Comparison of ENCODE assay signal across 23 cellular contexts in the genomic region with DNA sequence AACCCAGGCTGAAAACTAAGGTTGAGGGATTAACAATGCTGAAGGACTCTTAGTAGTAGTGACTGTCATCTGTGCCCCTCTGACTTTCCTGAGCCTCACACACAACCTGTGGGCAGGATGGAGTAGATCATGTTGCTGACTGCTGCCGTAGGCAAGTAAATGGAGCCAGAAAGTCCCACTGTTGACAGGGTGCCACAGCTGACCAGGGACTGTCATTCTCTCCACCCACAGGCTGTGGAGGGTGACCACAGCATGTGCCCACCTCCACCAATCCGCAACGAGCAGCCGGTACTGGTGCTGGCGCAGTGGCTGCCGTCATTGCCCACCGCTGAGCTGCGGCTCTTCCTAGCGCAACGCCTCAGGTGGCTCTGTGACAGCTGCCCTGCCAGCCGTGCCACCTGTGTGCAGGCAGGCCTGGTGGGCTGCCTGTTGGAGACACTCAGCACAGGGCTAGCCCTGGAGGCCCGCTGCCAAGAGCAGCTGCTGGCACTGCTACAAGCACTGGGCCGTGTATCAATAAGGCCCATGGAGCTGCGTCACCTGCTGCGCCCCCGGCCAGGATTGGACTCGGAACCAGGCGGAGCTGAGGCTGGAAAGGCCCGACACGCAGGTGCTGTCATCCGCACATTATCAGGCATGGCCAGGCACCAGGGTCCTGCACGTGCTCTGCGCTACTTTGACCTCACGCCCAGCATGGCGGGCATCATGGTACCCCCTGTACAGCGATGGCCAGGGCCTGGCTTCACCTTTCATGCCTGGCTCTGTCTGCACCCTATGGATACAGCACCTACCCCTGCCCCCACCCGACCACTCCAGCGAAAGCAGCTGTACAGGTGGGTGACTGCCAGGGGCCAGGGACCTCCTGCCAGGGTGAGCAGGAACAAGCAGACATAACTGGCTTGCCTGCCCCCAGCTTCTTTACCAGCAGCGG. TPM values are rescaled to one million over a fixed set of nuclear protein-coding genes. Genes with fewer than 3 reads are reported as not detected.
DNase-seq lines count a peak whose midpoint lies in the region; ATAC-seq lines count a peak whose summit lies in the region.
"Had no signal": no experiment of that assay in that cellular context is flagged by ENCODE, and none has a peak within 500 bp of the region (broad histone marks: within the 10 kb centered on the region; RNA-seq: fewer than 3 reads in every experiment).

No MANE protein-coding gene starts in this region.

- intact Hi-C loops in right cardiac atrium (cut with DNase I) (loop anchor here in 3 of 4 donors (5.0 kb wide), 1 partner anchor 73 kb away; no protein-coding TSS in a partner anchor), left ventricle myocardium superior (cut with micrococcal nuclease) (loop anchor here (5.0 kb wide), 1 partner anchor 68 kb away; no protein-coding TSS in a partner anchor)

- H3K36me3 ChIP-seq in SJCRH30, result no peaks in the 10 kb centered on the region

- H3K4me3 ChIP-seq in right cardiac atrium (ENCODE audit: low read length) (no peak overlapping the region), SJCRH30 (no peak overlapping the region)
- H3K4me3 ChIP-seq: GM23338, PC-9, tibial nerve had no signal

- DNase-seq in right cardiac atrium (peak in 2 of 3 donors; percentile 47 to 54), left ventricle myocardium superior (no peak), SJCRH30 (peak; percentile 64 to 73), myocyte (ENCODE audit: low read depth) (peak; percentile 80), NCI-H446 (lab: John Stamatoyannopoulos, UW) (no peak), NCI-H446 treated with DMSO at 0.1 percent for 48 hours (lab: John Stamatoyannopoulos, UW) (no peak)
- DNase-seq: activated CD4-positive, alpha-beta T cell treated with anti-CD3 and anti-CD28 coated beads for 4 hours; activated T-cell treated with anti-CD3 and anti-CD28 coated beads, Interleukin-2, amount 50 U/mL, for 4 hours; DMS79; GF-D8; glutamatergic neuron; HFFc6; NCI-H1048; NCI-H1694; NCI-H524 treated with DMSO at 0.1 percent for 48 hours; PC-9; stimulated activated CD4-positive, alpha-beta T cell treated with anti-CD3 and anti-CD28 coated beads, Interleukin-15, amount 100 ng/mL, for 24 hours; stimulated activated CD4-positive, alpha-beta T cell treated with anti-CD3 and anti-CD28 coated beads, Interleukin-4, amount 100 ng/mL, for 4 hours; WERI-Rb-1 had no signal

- H3K4me1 ChIP-seq in right cardiac atrium (ENCODE audit: control insufficient read depth, insufficient read depth, low read length) (no peaks in the 10 kb centered on the region), SJCRH30 (peaks cover 12% of the 10 kb centered on the region)

- ATAC-seq in right cardiac atrium (no peak), left ventricle myocardium superior (no peak), HG03460 (IDR thresholded peaks at IDR 0.05; ENCODE audit: unreplicated experiment) (no peak)
- ATAC-seq: activated T-cell treated with anti-CD3 and anti-CD28 coated beads, Interleukin-2, amount 50 U/mL, for 4 hours; esophagus mucosa; GM23338 had no signal

- no peaks in the 10 kb centered on the region for H3K27me3 ChIP-seq in right cardiac atrium (ENCODE audit: control insufficient read depth, insufficient read depth)
- no peaks in the 10 kb centered on the region for H3K27me3 ChIP-seq in SJCRH30
- H3K27me3 ChIP-seq: tibial nerve had no signal

- no peaks in the 10 kb centered on the region for H3K9me3 ChIP-seq in right cardiac atrium (ENCODE audit: control insufficient read depth, low read length)
- H3K9me3 ChIP-seq in SJCRH30 (replicated peaks), result no peaks in the 10 kb centered on the region
- H3K9me3 ChIP-seq: tibial nerve had no signal

- 95% methylated on average over 29 of the region's 29 CpGs for WGBS in right cardiac atrium

- H3K27ac ChIP-seq in right cardiac atrium (ENCODE audit: low read length), result no peak overlapping the region
- no peak overlapping the region for H3K27ac ChIP-seq in SJCRH30
- H3K27ac ChIP-seq: PC-9, tibial nerve, WERI-Rb-1 had no signal

RNA-seq across cellular contexts. Expression of a gene that starts 15.6 kb away (rescaled TPM):
- total RNA-seq in right cardiac atrium (10 to 100 TPM; 15.9 to 20.1 (median 17.3) TPM), left ventricle myocardium superior (11.4 TPM), myocyte (2.3 and 4.4 TPM in 2 replicates)
- polyA plus RNA-seq in right cardiac atrium, result 13.7 TPM
- 0.28 and 0.95 TPM in 2 replicates for total RNA-seq in SJCRH30 (2014; rRNA removed; shearing (Covaris generic))
- 4.0 TPM for polyA plus RNA-seq in myocyte (2012)

RNA-seq across cellular contexts. Expression of a gene that starts 18.5 kb away (rescaled TPM):
- total RNA-seq in right cardiac atrium (10 to 100 TPM; 31.2 to 37.7 (median 34.2) TPM), left ventricle myocardium superior (29.6 TPM), myocyte (20.9 and 22.6 TPM in 2 replicates)
- 58.0 TPM for polyA plus RNA-seq in right cardiac atrium
- total RNA-seq in SJCRH30 (2014; rRNA removed; shearing (Covaris generic)), result 30.1 and 37.8 TPM in 2 replicates
- 31.8 TPM for polyA plus RNA-seq in myocyte (2012)

Comparison
In these comparisons a context has a peak if more than half of its experiments do, and no peak if none do; other contexts are left out.
1. DNase-seq: peak in right cardiac atrium (2 of 3), SJCRH30 (2 of 2) and myocyte (single experiment); none in left ventricle myocardium superior (single experiment), NCI-H446 (0 of 2) and NCI-H446 treated with DMSO at 0.1 percent for 48 hours (single experiment).